In the genomic region with DNA sequence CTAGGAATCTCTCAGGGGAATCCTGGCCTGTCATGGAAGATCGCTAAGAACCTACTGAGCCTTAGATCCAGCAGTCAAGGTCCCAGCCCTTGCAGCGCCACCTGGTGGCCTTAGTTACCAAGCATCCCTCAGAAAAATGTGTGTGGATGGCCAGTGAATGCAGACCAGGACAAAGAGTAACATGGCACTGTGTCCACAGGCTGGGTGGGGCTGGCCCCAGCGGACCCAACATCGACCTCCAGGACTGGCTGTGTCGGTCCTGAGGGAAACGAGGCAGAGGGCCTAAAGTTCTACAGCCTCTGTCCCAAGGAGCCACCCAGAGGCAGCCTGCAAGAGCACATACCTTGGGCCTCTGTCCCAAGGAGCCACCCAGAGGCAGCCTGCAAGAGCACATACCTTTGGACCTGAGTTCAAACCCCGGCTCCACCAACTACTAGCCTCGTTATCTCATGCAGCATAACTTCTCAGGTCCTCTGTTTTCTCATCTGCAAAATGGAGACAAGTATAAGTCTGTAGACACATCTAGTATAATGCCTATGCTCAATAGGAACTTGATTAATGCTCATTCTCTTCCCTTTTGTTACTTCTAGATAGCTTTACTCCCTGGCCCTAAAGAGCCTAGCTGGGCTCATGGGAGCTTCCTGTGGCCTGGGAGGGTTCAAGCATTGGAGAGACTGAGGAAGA, we compare ENCODE assay signal across 1 cellular context.
TF ChIP-seq lines count a peak whose summit lies in the region.

No MANE protein-coding gene starts in this region.

TF ChIP-seq in IMR-90, 13 proteins besides CTCF, POLR2A, EP300 and RAD21:
- TF ChIP-seq CEBPB (IDR thresholded peaks at IDR 0.05; ENCODE audit: low read depth, low read length) (no peak), SMC3 (IDR thresholded peaks at IDR 0.05; ENCODE audit: low read depth, low read length) (peak; percentile 91)
